ENCODE assay signal across 11 cellular contexts in the genomic region with DNA sequence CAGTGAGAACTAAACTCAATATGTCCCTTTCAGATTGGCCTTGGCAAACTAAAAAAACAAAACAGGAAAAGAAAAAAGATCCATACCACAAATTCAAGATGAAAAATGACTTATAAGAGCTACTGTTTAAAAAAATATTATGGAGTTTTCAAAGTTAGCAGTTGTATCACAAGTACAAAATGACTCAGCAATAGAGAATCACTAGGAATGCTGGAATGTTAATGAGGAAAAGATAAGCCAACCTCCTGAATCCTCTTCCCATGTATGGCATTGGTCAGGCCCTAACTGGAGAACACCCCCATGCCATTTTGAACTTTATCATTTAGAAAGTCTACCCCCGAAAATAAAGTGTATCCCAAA.
DNase-seq lines count a peak whose midpoint lies in the region; ATAC-seq and TF ChIP-seq lines count a peak whose summit lies in the region.
"Had no signal": no experiment of that assay in that cellular context is flagged by ENCODE, and none has a peak within 500 bp of the region (broad histone marks: within the 10 kb centered on the region; RNA-seq: fewer than 3 reads in every experiment).

No MANE protein-coding gene starts in this region.

- no peaks in the 10 kb centered on the region for H3K36me3 ChIP-seq in thoracic aorta
- no peaks in the 10 kb centered on the region for H3K36me3 ChIP-seq in WERI-Rb-1

- H3K27me3 ChIP-seq in thoracic aorta (replicated peaks; ENCODE audit: insufficient read depth) (no peaks in the 10 kb centered on the region), WERI-Rb-1 (ENCODE audit: insufficient read depth, low read depth, severe bottlenecking) (no peaks in the 10 kb centered on the region)

- H3K9me3 ChIP-seq in thoracic aorta, result no peaks in the 10 kb centered on the region
- no peaks in the 10 kb centered on the region for H3K9me3 ChIP-seq in WERI-Rb-1 (ENCODE audit: severe bottlenecking)

- no peak overlapping the region for H3K4me3 ChIP-seq in astrocyte of the spinal cord (ENCODE audit: low read depth, low read length)
- H3K4me3 ChIP-seq in thoracic aorta, result no peak overlapping the region
- H3K4me3 ChIP-seq in WERI-Rb-1 (ENCODE audit: low read depth, low read length), result no peak overlapping the region

- no peak for TF ChIP-seq CTCF in astrocyte of the spinal cord (IDR thresholded peaks at IDR 0.05; ENCODE audit: low read depth, low read length)
- no peak for TF ChIP-seq CTCF in thoracic aorta (IDR thresholded peaks at IDR 0.05)
- TF ChIP-seq CTCF in WERI-Rb-1 (IDR thresholded peaks at IDR 0.05; ENCODE audit: low read depth, low read length), result no peak
- TF ChIP-seq CTCF in GM10266 (IDR thresholded peaks at IDR 0.05; ENCODE audit: control insufficient read depth, insufficient read depth, low read depth, missing control alignments), result no peak

- H3K4me1 ChIP-seq in thoracic aorta (ENCODE audit: control insufficient read depth in 1 of 2, low read depth in 2 of 2), result peaks cover 0 to 16% of the 10 kb centered on the region in 2 donors
- H3K4me1 ChIP-seq: parathyroid adenoma had no signal

- ATAC-seq in thoracic aorta (ENCODE audit: insufficient number of reproducible peaks, low FRiP score, low read depth), result no peak

- in situ Hi-C loops in astrocyte of the spinal cord (cut with HindIII; ENCODE audit: low sequenced_read_pairs), result no loop called here

- DNase-seq in HS-27A (ENCODE audit: low read depth), result peak; percentile 65
- DNase-seq in astrocyte of the spinal cord (ENCODE audit: low read depth, low spot score), result peak; percentile 61
- peak; percentile 86 for DNase-seq in kidney glomerular epithelial cell (lab: John Stamatoyannopoulos, UW)
- DNase-seq in thoracic aorta (ENCODE audit: low spot score), result no peak
- no peak for DNase-seq in HUDEP-2 (lab: John Stamatoyannopoulos, UW; ENCODE audit: unreplicated experiment in 76 of 76)
- no peak for DNase-seq in WERI-Rb-1
- no peak for DNase-seq in activated CD4-positive, alpha-beta T cell treated with anti-CD3 and anti-CD28 coated beads for 48 hours
- DNase-seq in GM10266 (ENCODE audit: extremely low spot score), result no peak
- DNase-seq: activated B cell treated with CpG ODN at 0.5 μM for 24 hours; activated naive CD4-positive, alpha-beta T cell treated with anti-CD3 and anti-CD28 coated beads for 36 hours had no signal

- H3K27ac ChIP-seq in thoracic aorta (peak overlapping the region; percentile 44 to 55), WERI-Rb-1 (no peak overlapping the region)
- H3K27ac ChIP-seq: parathyroid adenoma had no signal

Comparison
In these comparisons a context has a peak if more than half of its experiments do, and no peak if none do; other contexts are left out.
1. DNase-seq: peak in HS-27A (single experiment), astrocyte of the spinal cord (single experiment) and kidney glomerular epithelial cell (single experiment); none in thoracic aorta (single experiment), HUDEP-2 (0 of 76), WERI-Rb-1 (single experiment), activated CD4-positive, alpha-beta T cell treated with anti-CD3 and anti-CD28 coated beads for 48 hours (single experiment) and GM10266 (single experiment).